ENCODE assay signal across 11 cellular contexts in the genomic region with DNA sequence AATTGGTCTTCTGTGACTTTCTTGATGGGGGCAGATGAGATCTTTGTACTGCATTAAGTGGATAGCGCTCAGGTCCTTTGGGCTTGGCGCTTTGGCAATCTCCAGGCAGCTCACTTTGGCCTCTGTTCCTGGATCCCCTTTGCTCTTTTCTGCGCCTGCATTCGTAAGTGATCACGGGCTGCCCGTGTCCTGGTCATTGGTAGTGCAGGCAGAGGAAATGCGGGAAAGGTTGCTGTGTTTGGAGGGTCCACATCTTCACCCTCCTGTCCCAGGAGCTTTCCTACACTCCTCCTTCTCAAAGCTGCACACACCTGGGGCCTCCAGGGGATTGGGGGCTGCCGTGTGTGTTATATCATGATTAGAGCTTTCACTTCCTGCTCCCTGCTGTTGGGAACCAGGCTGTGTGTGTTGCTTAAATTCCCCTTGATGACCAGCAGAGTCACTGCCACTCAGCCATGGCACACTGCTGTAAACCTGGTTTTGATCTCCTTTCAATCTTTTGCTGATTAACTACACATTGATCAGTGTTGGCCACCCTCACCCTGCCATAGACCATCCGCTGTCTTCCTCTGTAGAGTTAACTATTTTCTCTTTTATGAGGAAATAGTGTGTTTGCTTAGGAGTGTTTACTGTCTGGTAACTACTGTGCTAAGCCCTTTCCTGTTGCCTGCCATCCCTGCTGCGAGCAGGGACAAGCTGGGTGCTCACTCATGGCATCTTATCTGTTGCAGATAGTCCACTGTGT. TPM values are rescaled to one million over a fixed set of nuclear protein-coding genes. Genes with fewer than 3 reads are reported as not detected.
DNase-seq lines count a peak whose midpoint lies in the region; ATAC-seq and TF ChIP-seq lines count a peak whose summit lies in the region.
"Had no signal": no experiment of that assay in that cellular context is flagged by ENCODE, and none has a peak within 500 bp of the region (broad histone marks: within the 10 kb centered on the region; RNA-seq: fewer than 3 reads in every experiment).

No MANE protein-coding gene starts in this region.

- H3F3A ChIP-seq in DOHH2 (ENCODE audit: control insufficient read depth, insufficient read depth): peaks cover 11% of the 10 kb centered on the region

- peaks cover 29% of the 10 kb centered on the region for H3K4me1 Mint-ChIP-seq in activated B cell treated with CpG ODN at 0.5 μM for 24 hours

- H3K4me1 ChIP-seq in DOHH2 (ENCODE audit: control insufficient read depth, low read length): peaks cover 41% of the 10 kb centered on the region
- peaks cover 15 to 20% of the 10 kb centered on the region in 2 donors for H3K4me1 ChIP-seq in mucosa of rectum (ENCODE audit: control insufficient read depth in 2 of 2, insufficient read depth in 2 of 2, low read length in 2 of 2)

- peaks cover 33% of the 10 kb centered on the region for H3K36me3 Mint-ChIP-seq in activated B cell treated with CpG ODN at 0.5 μM for 24 hours (ENCODE audit: low read depth)

- intact Hi-C loops in activated B cell treated with CpG ODN at 0.5 μM for 24 hours (cut with micrococcal nuclease): loop anchor here (5.0 to 10.0 kb wide), 2 partner anchors 299 to 517 kb away; a partner anchor contains a TSS

- H4K20me1 ChIP-seq in DOHH2 (ENCODE audit: control insufficient read depth, insufficient read depth, low read depth, low read length): no peaks in the 10 kb centered on the region

- H3K9ac ChIP-seq in mucosa of rectum (ENCODE audit: low read depth in 1 of 2, low read length in 2 of 2): peak overlapping the region; percentile 38 to 39

- CTCF ChIA-PET in activated B cell treated with CpG ODN at 0.5 μM for 24 hours (lab: Charles Lee): interaction anchor here (3.3 kb wide), 2 partner anchors 14 to 25 kb away, joined by 33 to 102 read pairs; a partner anchor contains a TSS

- H3K27ac Mint-ChIP-seq in activated B cell treated with CpG ODN at 0.5 μM for 24 hours: peak overlapping the region; percentile 78

- no peaks in the 10 kb centered on the region for H3K27me3 Mint-ChIP-seq in activated B cell treated with CpG ODN at 0.5 μM for 24 hours

- H3K4me2 ChIP-seq in DOHH2 (ENCODE audit: low read length): peak overlapping the region; percentile 100

- H3K9me3 Mint-ChIP-seq in activated B cell treated with CpG ODN at 0.5 μM for 24 hours: no peaks in the 10 kb centered on the region

- TF ChIP-seq CTCF in DOHH2 (IDR thresholded peaks at IDR 0.05; ENCODE audit: low read depth, low read length, poor library complexity, severe bottlenecking) (peak; percentile 32), activated B cell treated with CpG ODN at 0.5 μM for 24 hours (IDR thresholded peaks at IDR 0.05) (no peak)

- H3K9me3 ChIP-seq in DOHH2 (ENCODE audit: control insufficient read depth, insufficient read depth, low read length) (no peaks in the 10 kb centered on the region), mucosa of rectum (ENCODE audit: control insufficient read depth in 2 of 2, low read length in 2 of 2) (no peaks in the 10 kb centered on the region)
- H3K9me3 ChIP-seq: tibial artery had no signal

- H3K27me3 ChIP-seq in DOHH2 (ENCODE audit: control insufficient read depth, low read length) (no peaks in the 10 kb centered on the region), mucosa of rectum (ENCODE audit: control insufficient read depth in 2 of 2, insufficient read depth in 2 of 2, low read length in 2 of 2) (no peaks in the 10 kb centered on the region)
- H3K27me3 ChIP-seq: tibial artery had no signal

- H3K79me2 ChIP-seq in DOHH2 (ENCODE audit: control insufficient read depth, low read length): peaks cover 37% of the 10 kb centered on the region

- H3K36me3 ChIP-seq in DOHH2 (ENCODE audit: control insufficient read depth, low read length) (peaks cover 46% of the 10 kb centered on the region), mucosa of rectum (ENCODE audit: control insufficient read depth in 2 of 2, insufficient read depth in 2 of 2, low read length in 2 of 2) (peaks cover 15 to 18% of the 10 kb centered on the region in 2 donors)

- DNase-seq in activated B cell treated with CpG ODN at 0.5 μM for 24 hours: peak; percentile 36
- DNase-seq in NCI-H748 treated with DMSO at 0.1 percent for 48 hours (lab: John Stamatoyannopoulos, UW): no peak
- DNase-seq in iPS-NIHi11 (ENCODE audit: low spot score): no peak
- DNase-seq in EL: no peak
- DNase-seq: activated CD8-positive, alpha-beta memory T cell treated with anti-CD3 and anti-CD28 coated beads, Interleukin-2, amount 50 U/mL, for 48 hours; retina; tibial artery had no signal

- peak; percentile 38 for ATAC-seq in HG03442 (IDR thresholded peaks at IDR 0.05; ENCODE audit: unreplicated experiment)
- peak; percentile 74 for ATAC-seq in activated B cell treated with CpG ODN at 0.5 μM for 24 hours (ENCODE audit: low read depth)
- ATAC-seq in GM21367 (IDR thresholded peaks at IDR 0.05; ENCODE audit: unreplicated experiment): no peak

- no peaks in the 10 kb centered on the region for H3K9me2 ChIP-seq in DOHH2 (replicated peaks; ENCODE audit: control insufficient read depth, low read length)

- POLR2A ChIA-PET in activated B cell treated with CpG ODN at 0.5 μM for 24 hours (lab: Charles Lee): interaction anchor here (0.7 to 5.5 kb wide), 4 partner anchors 11 to 97 kb away, joined by 3 to 239 read pairs (median 32); a partner anchor contains a TSS

- H3K27ac ChIP-seq in DOHH2 (ENCODE audit: low read depth, low read length) (peak overlapping the region; percentile 66), mucosa of rectum (ENCODE audit: low read depth in 2 of 2, low read length in 2 of 2) (peak overlapping the region in 1 of 2 donors; percentile 32)

- H3K4me3 Mint-ChIP-seq in activated B cell treated with CpG ODN at 0.5 μM for 24 hours: peak overlapping the region; percentile 87

- H3K4me3 ChIP-seq in DOHH2 (ENCODE audit: low read length) (peak overlapping the region; percentile 99), mucosa of rectum (ENCODE audit: low read length in 2 of 2) (peak overlapping the region in 1 of 2 donors; percentile 50)

RNA-seq across cellular contexts. Expression of a gene that starts 13.0 kb away (rescaled TPM):
- 62.6 and 75.2 TPM in 2 replicates for total RNA-seq in activated B cell treated with CpG ODN at 0.5 μM for 24 hours

RNA-seq across cellular contexts. Expression of a gene that starts 24.5 kb away (rescaled TPM):
- total RNA-seq in activated B cell treated with CpG ODN at 0.5 μM for 24 hours: 40.2 and 48.3 TPM in 2 replicates
